ENCODE assay signal across 1 cellular context in genomic region chr14:51576112-51576420, GRCh38.
TF ChIP-seq lines count a peak whose summit lies in the region.

No MANE protein-coding gene starts in this region.

TF ChIP-seq in HepG2, 621 proteins besides CTCF, POLR2A, EP300 and RAD21 (continued from another document):
- no peak for TF ChIP-seq MBNL3 (CRISPR knock-in tag; conservative IDR thresholded peaks at IDR 0.05)
- no peak for TF ChIP-seq RFX5 (IDR thresholded peaks at IDR 0.05; ENCODE audit: low read depth, low read length)
- TF ChIP-seq ESRRA (CRISPR knock-in tag; IDR thresholded peaks at IDR 0.05; ENCODE audit: low read depth) = no peak
- peak; percentile 89 for TF ChIP-seq ZNF7 (CRISPR knock-in tag; IDR thresholded peaks at IDR 0.05)
- TF ChIP-seq ZNF180 (CRISPR knock-in tag; IDR thresholded peaks at IDR 0.05; ENCODE audit: borderline replicate concordance, low read depth) = no peak
